ENCODE assay signal across 26 cellular contexts in the genomic region with DNA sequence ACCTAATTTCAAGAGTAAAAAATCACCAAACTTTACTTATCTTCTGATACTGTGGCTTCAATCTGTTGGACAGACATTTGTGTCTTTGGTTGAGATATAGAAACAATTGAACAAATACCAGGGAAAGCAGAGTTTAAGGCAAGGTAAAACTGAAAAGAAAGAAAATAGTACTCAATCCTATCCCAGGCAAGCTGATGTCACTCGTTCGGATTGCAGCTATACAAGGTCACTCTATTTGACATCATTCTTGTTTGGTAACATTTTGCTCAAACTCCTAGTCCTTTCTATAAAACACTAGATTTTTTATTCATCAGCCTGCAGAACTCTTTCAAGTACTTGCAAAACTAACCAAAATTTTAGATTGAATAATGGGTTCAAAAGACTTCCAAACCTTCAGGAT.
"Had no signal": no experiment of that assay in that cellular context is flagged by ENCODE, and none has a peak within 500 bp of the region (broad histone marks: within the 10 kb centered on the region; RNA-seq: fewer than 3 reads in every experiment).

No MANE protein-coding gene starts in this region.

- H3K27ac ChIP-seq: left lung, lower lobe of right lung, neural progenitor cell, neutrophil, ovary, right atrium auricular region, right lobe of liver, stomach, thoracic aorta, tibial artery, uterus had no signal

- H3K36me3 Mint-ChIP-seq: immature natural killer cell; naive thymus-derived CD8-positive, alpha-beta T cell; neural progenitor cell; stimulated activated naive B cell treated with anti-CD40 and anti-IgM and Interleukin-4, amounts not matched to agents 10 μg/mL and 1 μg/mL and 100 μg/mL, for 72 hours had no signal

- FAIRE-seq: kidney had no signal

- DNase-seq: hypothalamus; immature natural killer cell; kidney; left colon; left lung; lower lobe of right lung; mammary epithelial cell; mesenchymal stem cell; naive thymus-derived CD8-positive, alpha-beta T cell; nephron progenitor cell; ovary; right lobe of liver; stimulated activated CD4-positive, alpha-beta T cell treated with anti-CD3 and anti-CD28 coated beads, Interleukin-12 subunit alpha, Interleukin-12 subunit beta, amount 100 ng/mL, for 4 hours; stimulated activated CD4-positive, alpha-beta T cell treated with anti-CD3 and anti-CD28 coated beads, Interleukin-15, amount 100 ng/mL, for 24 hours; stimulated activated CD4-positive, alpha-beta T cell treated with anti-CD3 and anti-CD28 coated beads, Interleukin-2, amount 100 ng/mL, for 24 hours; stimulated activated CD4-positive, alpha-beta T cell treated with anti-CD3 and anti-CD28 coated beads, Interleukin-4, amount 100 ng/mL, for 1 hour; stimulated activated naive B cell treated with anti-CD40 and anti-IgM and Interleukin-4, amounts not matched to agents 10 μg/mL and 1 μg/mL and 100 μg/mL, for 72 hours; stimulated activated naive CD8-positive, alpha-beta T cell treated with anti-CD3 and anti-CD28 coated beads, Interleukin-15, Interleukin-2, amounts not matched to agents 100 U/mL and 50 U/mL, for 24 hours; stomach; tibial artery; uterus had no signal

- H3K9me3 ChIP-seq: left lung, lower lobe of right lung, neutrophil, ovary, right atrium auricular region, right lobe of liver, stomach, thoracic aorta, tibial artery, uterus had no signal

- H3K4me2 ChIP-seq: neural progenitor cell had no signal

- H3K4me3 Mint-ChIP-seq: immature natural killer cell; naive thymus-derived CD8-positive, alpha-beta T cell; nephron progenitor cell; neural progenitor cell; stimulated activated naive B cell treated with anti-CD40 and anti-IgM and Interleukin-4, amounts not matched to agents 10 μg/mL and 1 μg/mL and 100 μg/mL, for 72 hours had no signal

- H3K4me3 ChIP-seq: left lung, lower lobe of right lung, neural progenitor cell, ovary, right atrium auricular region, right lobe of liver, stomach, thoracic aorta, tibial artery, uterus had no signal

- H3K4me1 ChIP-seq: left lung, right lobe of liver, uterus had no signal

- H3K27me3 Mint-ChIP-seq: naive thymus-derived CD8-positive, alpha-beta T cell; stimulated activated naive B cell treated with anti-CD40 and anti-IgM and Interleukin-4, amounts not matched to agents 10 μg/mL and 1 μg/mL and 100 μg/mL, for 72 hours had no signal

- ATAC-seq: left colon; left lung; lower lobe of right lung; naive thymus-derived CD8-positive, alpha-beta T cell; stimulated activated naive B cell treated with anti-CD40 and anti-IgM and Interleukin-4, amounts not matched to agents 10 μg/mL and 1 μg/mL and 100 μg/mL, for 72 hours; stimulated activated naive CD8-positive, alpha-beta T cell treated with anti-CD3 and anti-CD28 coated beads, Interleukin-15, Interleukin-2, amounts not matched to agents 100 U/mL and 50 U/mL, for 24 hours had no signal

- H3K9me3 Mint-ChIP-seq: immature natural killer cell; naive thymus-derived CD8-positive, alpha-beta T cell; nephron progenitor cell; neural progenitor cell; stimulated activated naive B cell treated with anti-CD40 and anti-IgM and Interleukin-4, amounts not matched to agents 10 μg/mL and 1 μg/mL and 100 μg/mL, for 72 hours had no signal

- H3K27me3 ChIP-seq: left lung, neural progenitor cell, ovary, right atrium auricular region, right lobe of liver, stomach, tibial artery, uterus had no signal

- H3K27ac Mint-ChIP-seq: immature natural killer cell; nephron progenitor cell; neural progenitor cell; progenitor cell of endocrine pancreas; stimulated activated naive B cell treated with anti-CD40 and anti-IgM and Interleukin-4, amounts not matched to agents 10 μg/mL and 1 μg/mL and 100 μg/mL, for 72 hours had no signal

- H3K9ac ChIP-seq: neural progenitor cell had no signal

- H2AFZ ChIP-seq: neural progenitor cell had no signal

- H3K36me3 ChIP-seq: left lung, lower lobe of right lung, neural progenitor cell, neutrophil, ovary, right atrium auricular region, right lobe of liver, stomach, thoracic aorta, tibial artery, uterus had no signal
